8 cellular contexts compared by ENCODE assay signal in the genomic region with DNA sequence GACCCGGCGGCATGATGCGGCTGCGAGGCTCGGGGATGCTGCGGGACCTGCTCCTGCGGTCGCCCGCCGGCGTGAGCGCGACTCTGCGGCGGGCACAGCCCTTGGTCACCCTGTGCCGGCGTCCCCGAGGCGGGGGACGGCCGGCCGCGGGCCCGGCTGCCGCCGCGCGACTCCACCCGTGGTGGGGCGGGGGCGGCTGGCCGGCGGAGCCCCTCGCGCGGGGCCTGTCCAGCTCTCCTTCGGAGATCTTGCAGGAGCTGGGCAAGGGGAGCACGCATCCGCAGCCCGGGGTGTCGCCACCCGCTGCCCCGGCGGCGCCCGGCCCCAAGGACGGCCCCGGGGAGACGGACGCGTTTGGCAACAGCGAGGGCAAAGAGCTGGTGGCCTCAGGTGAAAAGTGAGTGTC. TPM values are rescaled to one million over a fixed set of nuclear protein-coding genes. Genes with fewer than 3 reads are reported as not detected.
A peak's percentile ranks its signal among the peaks of the same experiment; 100 is the strongest.
DNase-seq lines count a peak whose midpoint lies in the region; ATAC-seq and TF ChIP-seq lines count a peak whose summit lies in the region.

No MANE protein-coding gene starts in this region.

- H3K27me3 ChIP-seq in SK-N-SH (ENCODE audit: insufficient read depth) (no peaks in the 10 kb centered on the region), Panc1 (ENCODE audit: control insufficient read depth, insufficient read depth, low read length) (no peaks in the 10 kb centered on the region)

- peak overlapping the region; percentile 78 to 90 for H3K27ac ChIP-seq in SK-N-SH (ENCODE audit: low read depth in 2 of 2, low read length in 1 of 2)
- peak overlapping the region; percentile 88 for H3K27ac ChIP-seq in Panc1 (ENCODE audit: low read length)

- H3K9me3 ChIP-seq in SK-N-SH (no peaks in the 10 kb centered on the region), Panc1 (ENCODE audit: control insufficient read depth, insufficient read depth, low read depth, low read length) (no peaks in the 10 kb centered on the region)

- no peaks in the 10 kb centered on the region for H3K27me3 Mint-ChIP-seq in osteocyte (ENCODE audit: unreplicated experiment)

- in situ Hi-C loops in Panc1 (cut with HindIII; ENCODE audit: low pct_unique_long_range_greater_than_20kb, low sequenced_read_pairs), result no loop called here

- peak; percentile 64 for DNase-seq in SK-N-SH
- DNase-seq in Panc1 (ENCODE audit: low read depth, low spot score), result no peak
- no peak for DNase-seq in fibroblast of mammary gland (ENCODE audit: low read depth)
- no peak for DNase-seq in osteocyte (ENCODE audit: extremely low spot score, unreplicated experiment)
- DNase-seq in HPDE6-E6E7 (ENCODE audit: extremely low spot score), result no peak
- DNase-seq in glomerular visceral epithelial cell (ENCODE audit: extremely low spot score), result no peak
- DNase-seq in mucosa of gallbladder (ENCODE audit: low spot score), result no peak

- H3K9ac ChIP-seq in SK-N-SH, result peak overlapping the region; percentile 80

- H3F3A ChIP-seq in SK-N-SH (replicated peaks; ENCODE audit: insufficient read depth), result peaks cover 29% of the 10 kb centered on the region

- no peak for TF ChIP-seq CTCF in SK-N-SH (IDR thresholded peaks at IDR 0.05)
- no peak for TF ChIP-seq CTCF in Panc1 (IDR thresholded peaks at IDR 0.05)
- no peak for TF ChIP-seq CTCF in fibroblast of mammary gland (conservative IDR thresholded peaks at IDR 0.05; ENCODE audit: control insufficient read depth, insufficient read depth, low read depth, low read length)
- no peak for TF ChIP-seq CTCF in osteocyte (IDR thresholded peaks at IDR 0.05)

- BruUV-seq in Panc1 (replicated peaks; lab: Mats Ljungman, UMichigan), result no TSS peak

- ATAC-seq in SK-N-SH treated with all-trans-retinoic acid at 6 μM for 48 hours, result no peak
- peak; percentile 39 for ATAC-seq in Panc1

- peak overlapping the region; percentile 74 to 97 for H3K4me3 ChIP-seq in SK-N-SH (ENCODE audit: low read depth in 2 of 2, low read length in 1 of 2)
- peak overlapping the region; percentile 89 to 92 for H3K4me3 ChIP-seq in Panc1 (ENCODE audit: low read depth in 2 of 2, low read length in 2 of 2)
- H3K4me3 ChIP-seq in fibroblast of mammary gland (ENCODE audit: control insufficient read depth, low read depth, low read length), result peak overlapping the region; percentile 90

- TF ChIP-seq EP300 in SK-N-SH (IDR thresholded peaks at IDR 0.05; ENCODE audit: borderline replicate concordance in 1 of 2, low read depth in 1 of 2, low read length in 1 of 2), result no peak

- H3K9me2 ChIP-seq in SK-N-SH, result no peaks in the 10 kb centered on the region

- peaks cover 43% of the 10 kb centered on the region for H4K20me1 ChIP-seq in SK-N-SH (ENCODE audit: insufficient read depth)

- no CpG with 5 or more reads among the region's 52 CpGs for WGBS in SK-N-SH (ENCODE audit: low lambda C conversion rate)

- H3K4me1 Mint-ChIP-seq in osteocyte (ENCODE audit: unreplicated experiment), result peaks cover 42% of the 10 kb centered on the region

- H3K36me3 ChIP-seq in SK-N-SH (replicated peaks in 1 of 2; ENCODE audit: control insufficient read depth in 1 of 2, insufficient read depth in 2 of 2, low read length in 1 of 2), result peaks cover 19 to 22% of the 10 kb centered on the region in 2 experiments
- peaks cover 5% of the 10 kb centered on the region for H3K36me3 ChIP-seq in Panc1 (ENCODE audit: control insufficient read depth, insufficient read depth, low read length)

- peak overlapping the region; percentile 93 for H3K4me3 Mint-ChIP-seq in osteocyte (ENCODE audit: unreplicated experiment)

- TF ChIP-seq RAD21 in SK-N-SH (IDR thresholded peaks at IDR 0.05; ENCODE audit: low read length), result no peak

- intact Hi-C loops in Panc1 (cut with micrococcal nuclease; ENCODE audit: unreplicated experiment), result no loop called here

- POLR2A ChIA-PET in SK-N-SH (lab: Yijun Ruan, JAX), result interaction anchor here (1.0 to 1.5 kb wide), 4 partner anchors 9 to 139 kb away, joined by 3 to 6 read pairs (median 5); no protein-coding TSS in a partner anchor
- POLR2A ChIA-PET in Panc1 (lab: Charles Lee), result interaction anchor here (0.5 kb wide), 1 partner anchor 284 kb away, joined by 7 read pairs; no protein-coding TSS in a partner anchor

- CTCF ChIA-PET in SK-N-SH (lab: Yijun Ruan, JAX), result interaction anchor here (0.9 to 1.5 kb wide), 3 partner anchors 30 to 355 kb away, joined by 3 to 5 read pairs (median 3); no protein-coding TSS in a partner anchor
- CTCF ChIA-PET in Panc1 (lab: Charles Lee), result no interaction called here

- peaks cover 9 to 13% of the 10 kb centered on the region in 2 experiments; a peak in 3 of 4 replicates for H3K4me1 ChIP-seq in SK-N-SH (ENCODE audit: control insufficient read depth in 1 of 2, insufficient read depth in 2 of 2, low read depth in 1 of 2, low read length in 1 of 2)
- H3K4me1 ChIP-seq in Panc1 (ENCODE audit: control insufficient read depth, insufficient read depth, low read length), result peaks cover 27% of the 10 kb centered on the region

- H3K4me2 ChIP-seq in SK-N-SH, result peak overlapping the region; percentile 82

- no peaks in the 10 kb centered on the region for H3K9me3 Mint-ChIP-seq in osteocyte (ENCODE audit: unreplicated experiment)

- 0 out of 2 replicates have a peak overlapping the region, but pooled peaks have one; percentile 45 for H2AFZ ChIP-seq in SK-N-SH (ENCODE audit: low read depth)

- peaks cover 55% of the 10 kb centered on the region for H3K79me2 ChIP-seq in SK-N-SH (ENCODE audit: insufficient read depth)

- H3K27ac Mint-ChIP-seq in osteocyte (ENCODE audit: unreplicated experiment), result peak overlapping the region; percentile 82

- H3K36me3 Mint-ChIP-seq in osteocyte (ENCODE audit: unreplicated experiment), result no peaks in the 10 kb centered on the region

TF ChIP-seq in SK-N-SH, 30 proteins besides CTCF, POLR2A, EP300 and RAD21 (continues in another document):
- TF ChIP-seq, protein P1, sequence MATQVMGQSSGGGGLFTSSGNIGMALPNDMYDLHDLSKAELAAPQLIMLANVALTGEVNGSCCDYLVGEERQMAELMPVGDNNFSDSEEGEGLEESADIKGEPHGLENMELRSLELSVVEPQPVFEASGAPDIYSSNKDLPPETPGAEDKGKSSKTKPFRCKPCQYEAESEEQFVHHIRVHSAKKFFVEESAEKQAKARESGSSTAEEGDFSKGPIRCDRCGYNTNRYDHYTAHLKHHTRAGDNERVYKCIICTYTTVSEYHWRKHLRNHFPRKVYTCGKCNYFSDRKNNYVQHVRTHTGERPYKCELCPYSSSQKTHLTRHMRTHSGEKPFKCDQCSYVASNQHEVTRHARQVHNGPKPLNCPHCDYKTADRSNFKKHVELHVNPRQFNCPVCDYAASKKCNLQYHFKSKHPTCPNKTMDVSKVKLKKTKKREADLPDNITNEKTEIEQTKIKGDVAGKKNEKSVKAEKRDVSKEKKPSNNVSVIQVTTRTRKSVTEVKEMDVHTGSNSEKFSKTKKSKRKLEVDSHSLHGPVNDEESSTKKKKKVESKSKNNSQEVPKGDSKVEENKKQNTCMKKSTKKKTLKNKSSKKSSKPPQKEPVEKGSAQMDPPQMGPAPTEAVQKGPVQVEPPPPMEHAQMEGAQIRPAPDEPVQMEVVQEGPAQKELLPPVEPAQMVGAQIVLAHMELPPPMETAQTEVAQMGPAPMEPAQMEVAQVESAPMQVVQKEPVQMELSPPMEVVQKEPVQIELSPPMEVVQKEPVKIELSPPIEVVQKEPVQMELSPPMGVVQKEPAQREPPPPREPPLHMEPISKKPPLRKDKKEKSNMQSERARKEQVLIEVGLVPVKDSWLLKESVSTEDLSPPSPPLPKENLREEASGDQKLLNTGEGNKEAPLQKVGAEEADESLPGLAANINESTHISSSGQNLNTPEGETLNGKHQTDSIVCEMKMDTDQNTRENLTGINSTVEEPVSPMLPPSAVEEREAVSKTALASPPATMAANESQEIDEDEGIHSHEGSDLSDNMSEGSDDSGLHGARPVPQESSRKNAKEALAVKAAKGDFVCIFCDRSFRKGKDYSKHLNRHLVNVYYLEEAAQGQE (IDR thresholded peaks at IDR 0.05; ENCODE audit: low read depth, low read length), result no peak
- no peak for TF ChIP-seq FOSL2 (IDR thresholded peaks at IDR 0.05; ENCODE audit: borderline replicate concordance, low read depth)
- TF ChIP-seq TEAD4 (IDR thresholded peaks at IDR 0.05; ENCODE audit: borderline replicate concordance, insufficient read depth), result no peak

TF ChIP-seq in SK-N-SH treated with all-trans-retinoic acid at 6 μM for 48 hours, 23 proteins besides CTCF, POLR2A, EP300 and RAD21 (continues in another document):
- TF ChIP-seq, protein P2, sequence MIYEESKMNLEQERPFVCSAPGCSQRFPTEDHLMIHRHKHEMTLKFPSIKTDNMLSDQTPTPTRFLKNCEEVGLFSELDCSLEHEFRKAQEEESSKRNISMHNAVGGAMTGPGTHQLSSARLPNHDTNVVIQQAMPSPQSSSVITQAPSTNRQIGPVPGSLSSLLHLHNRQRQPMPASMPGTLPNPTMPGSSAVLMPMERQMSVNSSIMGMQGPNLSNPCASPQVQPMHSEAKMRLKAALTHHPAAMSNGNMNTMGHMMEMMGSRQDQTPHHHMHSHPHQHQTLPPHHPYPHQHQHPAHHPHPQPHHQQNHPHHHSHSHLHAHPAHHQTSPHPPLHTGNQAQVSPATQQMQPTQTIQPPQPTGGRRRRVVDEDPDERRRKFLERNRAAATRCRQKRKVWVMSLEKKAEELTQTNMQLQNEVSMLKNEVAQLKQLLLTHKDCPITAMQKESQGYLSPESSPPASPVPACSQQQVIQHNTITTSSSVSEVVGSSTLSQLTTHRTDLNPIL (CRISPR knock-in tag; IDR thresholded peaks at IDR 0.05; ENCODE audit: low read depth), result no peak
- TF ChIP-seq, protein P3, sequence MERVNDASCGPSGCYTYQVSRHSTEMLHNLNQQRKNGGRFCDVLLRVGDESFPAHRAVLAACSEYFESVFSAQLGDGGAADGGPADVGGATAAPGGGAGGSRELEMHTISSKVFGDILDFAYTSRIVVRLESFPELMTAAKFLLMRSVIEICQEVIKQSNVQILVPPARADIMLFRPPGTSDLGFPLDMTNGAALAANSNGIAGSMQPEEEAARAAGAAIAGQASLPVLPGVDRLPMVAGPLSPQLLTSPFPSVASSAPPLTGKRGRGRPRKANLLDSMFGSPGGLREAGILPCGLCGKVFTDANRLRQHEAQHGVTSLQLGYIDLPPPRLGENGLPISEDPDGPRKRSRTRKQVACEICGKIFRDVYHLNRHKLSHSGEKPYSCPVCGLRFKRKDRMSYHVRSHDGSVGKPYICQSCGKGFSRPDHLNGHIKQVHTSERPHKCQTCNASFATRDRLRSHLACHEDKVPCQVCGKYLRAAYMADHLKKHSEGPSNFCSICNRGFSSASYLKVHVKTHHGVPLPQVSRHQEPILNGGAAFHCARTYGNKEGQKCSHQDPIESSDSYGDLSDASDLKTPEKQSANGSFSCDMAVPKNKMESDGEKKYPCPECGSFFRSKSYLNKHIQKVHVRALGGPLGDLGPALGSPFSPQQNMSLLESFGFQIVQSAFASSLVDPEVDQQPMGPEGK (CRISPR knock-in tag; IDR thresholded peaks at IDR 0.05; ENCODE audit: borderline replicate concordance), result no peak
- TF ChIP-seq RARB (CRISPR knock-in tag; IDR thresholded peaks at IDR 0.05) (no peak), ARNTL (CRISPR knock-in tag; IDR thresholded peaks at IDR 0.05; ENCODE audit: borderline replicate concordance, low read depth) (no peak)

RNA-seq across cellular contexts. Expression of a gene that starts 0.5 kb away (rescaled TPM):
- polyA plus RNA-seq in SK-N-SH (2012; rRNA removed), result 37.2 and 58.5 TPM in 2 replicates
- polyA plus RNA-seq in SK-N-SH (2012; cell fraction: cytosol; rRNA removed), result 42.9 and 63.8 TPM in 2 replicates
- 69.8 and 184 TPM in 2 replicates for polyA plus RNA-seq in SK-N-SH (2012; cell fraction: nucleus; rRNA removed)
- total RNA-seq in Panc1 (2021; ENCODE audit: unreplicated experiment), result 93.9 TPM
- polyA plus RNA-seq in Panc1 (2012; ENCODE audit: insufficient read length), result 28.6 TPM
- total RNA-seq in osteocyte, result 167 and 178 TPM in 2 replicates
- 188 TPM for total RNA-seq in mucosa of gallbladder
